ENCODE assay signal across 8 cellular contexts in genomic region chr5:10606632-10607022, GRCh38. TPM values are rescaled to one million over a fixed set of nuclear protein-coding genes. Genes with fewer than 3 reads are reported as not detected.
DNase-seq lines count a peak whose midpoint lies in the region; ATAC-seq and TF ChIP-seq lines count a peak whose summit lies in the region.
"Not testable (repeated sequence)": the region's sequence is repeated elsewhere in the genome, so short reads cannot be mapped to it uniquely, and the experiment has no call there.

No MANE protein-coding gene starts in this region.

- peak overlapping the region; percentile 74 for H3K4me2 ChIP-seq in Karpas-422 (ENCODE audit: low read depth, low read length, poor library complexity, severe bottlenecking)

- H3K9me2 ChIP-seq in Karpas-422 (replicated peaks; ENCODE audit: insufficient read depth, low read length) = not testable (repeated sequence)

- H3K4me1 Mint-ChIP-seq in brain = peaks cover 48% of the 10 kb centered on the region

- not testable (repeated sequence) for H3K9ac ChIP-seq in Karpas-422 (ENCODE audit: low read length)

- not testable (repeated sequence) for H3K36me3 ChIP-seq in Karpas-422 (ENCODE audit: insufficient read depth, low read length); right atrium auricular region; neutrophil; upper lobe of left lung
- H3K36me3 ChIP-seq in WERI-Rb-1 = peaks cover 18% of the 10 kb centered on the region

- peak overlapping the region; percentile 37 for H3K4me3 ChIP-seq in GM12864 (ENCODE audit: low read depth, low read length)
- not testable (repeated sequence) for H3K4me3 ChIP-seq in Karpas-422 (ENCODE audit: low read length); WERI-Rb-1 (ENCODE audit: low read depth, low read length); right atrium auricular region; upper lobe of left lung
- H3K4me3 ChIP-seq in neutrophil (ENCODE audit: low read depth in 1 of 2, low read length in 1 of 2) = peak overlapping the region; percentile 55 to 63

- H3K79me2 ChIP-seq in Karpas-422 (ENCODE audit: low read length) = not testable (repeated sequence)

- not testable (repeated sequence) for H3K36me3 Mint-ChIP-seq in brain

- not testable (repeated sequence) for H3K9me3 ChIP-seq in Karpas-422 (ENCODE audit: low read length); WERI-Rb-1 (ENCODE audit: severe bottlenecking); right atrium auricular region; neutrophil; upper lobe of left lung

- TF ChIP-seq EP300 in upper lobe of left lung (IDR thresholded peaks at IDR 0.05) = not testable (repeated sequence)

- not testable (repeated sequence) for H3K27me3 Mint-ChIP-seq in brain

- TF ChIP-seq POLR2A in upper lobe of left lung (IDR thresholded peaks at IDR 0.05) = not testable (repeated sequence)

- WGBS in upper lobe of left lung, 2 donors = 73 to 95% methylated on average over 9 of the region's 9 CpGs

- peak; percentile 1 for ATAC-seq in HG02884 (IDR thresholded peaks at IDR 0.05; ENCODE audit: unreplicated experiment)
- ATAC-seq in upper lobe of left lung (ENCODE audit: low FRiP score in 2 of 2) = not testable (repeated sequence)

- not testable (repeated sequence) for H4K20me1 ChIP-seq in Karpas-422 (ENCODE audit: insufficient read depth, low read depth, low read length)

- H2AFZ ChIP-seq in Karpas-422 (ENCODE audit: low read length) = not testable (repeated sequence)

- H3K27ac Mint-ChIP-seq in brain = peak overlapping the region in 3 of 5 experiments; percentile 71 to 94 (median 85)

- H3K4me1 ChIP-seq in Karpas-422 (ENCODE audit: low read length) = peaks cover 49% of the 10 kb centered on the region
- peaks cover 3 to 27% of the 10 kb centered on the region in 2 donors for H3K4me1 ChIP-seq in right atrium auricular region
- peaks cover 59 to 77% of the 10 kb centered on the region in 2 experiments for H3K4me1 ChIP-seq in neutrophil (ENCODE audit: control insufficient read depth in 1 of 2, insufficient read depth in 1 of 2, low read depth in 1 of 2, low read length in 1 of 2)
- H3K4me1 ChIP-seq in upper lobe of left lung = peaks cover 15 to 26% (median 20%) of the 10 kb centered on the region in 4 donors

- TF ChIP-seq CTCF in GM12864 (IDR thresholded peaks at IDR 0.05; ENCODE audit: low read depth, low read length, missing control alignments); WERI-Rb-1 (IDR thresholded peaks at IDR 0.05; ENCODE audit: low read depth, low read length); brain (conservative IDR thresholded peaks at IDR 0.05); right atrium auricular region (IDR thresholded peaks at IDR 0.05); neutrophil (IDR thresholded peaks at IDR 0.05); upper lobe of left lung (IDR thresholded peaks at IDR 0.05): not testable (repeated sequence)

- not testable (repeated sequence) for H3K4me3 Mint-ChIP-seq in brain

- not testable (repeated sequence) for H3K9me3 Mint-ChIP-seq in brain

- H3K27ac ChIP-seq in Karpas-422 (ENCODE audit: low read length) (peak overlapping the region; percentile 94), WERI-Rb-1 (peak overlapping the region; percentile 63), right atrium auricular region (peak overlapping the region; percentile 71 to 74), neutrophil (peak overlapping the region; percentile 83), upper lobe of left lung (peak overlapping the region; percentile 75 to 84 (median 76))

- not testable (repeated sequence) for H3K27me3 ChIP-seq in Karpas-422 (ENCODE audit: low read length); WERI-Rb-1 (ENCODE audit: insufficient read depth, low read depth, severe bottlenecking); right atrium auricular region; neutrophil; upper lobe of left lung

- not testable (repeated sequence) for DNase-seq in GM12864 (ENCODE audit: low read depth); Karpas-422; WERI-Rb-1; right atrium auricular region (ENCODE audit: low spot score); upper lobe of left lung

RNA-seq across cellular contexts. Expression of gene ANKRD33B, which starts 42.8 kb away (rescaled TPM):
- 0.48 and 0.90 TPM in 2 replicates for total RNA-seq in Karpas-422 (2014; rRNA removed; shearing (Covaris generic); ENCODE audit: low replicate concordance)
- 1.2 TPM for polyA plus RNA-seq in brain (ENCODE audit: insufficient read depth, low read depth, low replicate concordance)
- total RNA-seq in right atrium auricular region = 1 to 10 TPM; 1.2 to 4.7 TPM
- total RNA-seq in upper lobe of left lung = 10 to 100 TPM in 1 of 6 donors, 1 to 10 TPM in 5; 3.1 to 10.5 (median 7.9) TPM
